ENCODE assay signal across 1 cellular context in genomic region chr17:56833023-56833811, GRCh38.
A peak's percentile ranks its signal among the peaks of the same experiment; 100 is the strongest.
TF ChIP-seq lines count a peak whose summit lies in the region.

No MANE protein-coding gene starts in this region.

TF ChIP-seq in HepG2, 621 proteins besides CTCF, POLR2A, EP300 and RAD21 (continued from another document and continues in another):
- no peak for TF ChIP-seq IKZF4 (CRISPR knock-in tag; IDR thresholded peaks at IDR 0.05; ENCODE audit: borderline replicate concordance, low read depth, not compliant biosample characterization)
- 0 out of 2 replicates have a peak, but pooled peaks have one; percentile 22 for TF ChIP-seq ERF (CRISPR knock-in tag; IDR thresholded peaks at IDR 0.05)
- TF ChIP-seq ZNF280B (CRISPR knock-in tag; IDR thresholded peaks at IDR 0.05; ENCODE audit: borderline replicate concordance): no peak
- no peak for TF ChIP-seq MED8 (CRISPR knock-in tag; IDR thresholded peaks at IDR 0.05; ENCODE audit: insufficient replicate concordance)
- peak; percentile 69 for TF ChIP-seq ELF1 (CRISPR knock-in tag; IDR thresholded peaks at IDR 0.05)
- peak; percentile 14 for TF ChIP-seq SKI (IDR thresholded peaks at IDR 0.05; ENCODE audit: partially characterized antibody)
- 0 out of 2 replicates have a peak, but pooled peaks have one; percentile 35 for TF ChIP-seq IRF9 (CRISPR knock-in tag; IDR thresholded peaks at IDR 0.05; ENCODE audit: borderline replicate concordance)
- TF ChIP-seq HNRNPK (IDR thresholded peaks at IDR 0.05; ENCODE audit: low read depth, low read length, poor library complexity, severe bottlenecking): no peak
- no peak for TF ChIP-seq USF2 (IDR thresholded peaks at IDR 0.05; ENCODE audit: low read depth, low read length)
- TF ChIP-seq USF2 (CRISPR knock-in tag; IDR thresholded peaks at IDR 0.05; ENCODE audit: borderline replicate concordance): no peak
- TF ChIP-seq ZZZ3 (CRISPR knock-in tag; IDR thresholded peaks at IDR 0.05; ENCODE audit: borderline replicate concordance): no peak
- TF ChIP-seq ZBTB20 (CRISPR knock-in tag; IDR thresholded peaks at IDR 0.05; ENCODE audit: borderline replicate concordance, low read depth): no peak
- TF ChIP-seq BCL6 (CRISPR knock-in tag; IDR thresholded peaks at IDR 0.05): no peak; the same call in 1 of the 2 replicates
- TF ChIP-seq MXI1 (IDR thresholded peaks at IDR 0.05; ENCODE audit: borderline replicate concordance, low read depth, low read length): peak; percentile 69; the same call in 1 of the 3 replicates
- 0 out of 2 replicates have a peak, but pooled peaks have one; percentile 43 for TF ChIP-seq ZNF773 (CRISPR knock-in tag; IDR thresholded peaks at IDR 0.05; ENCODE audit: borderline replicate concordance)
- peak; percentile 47; the same call in 1 of the 2 replicates for TF ChIP-seq ZNF598 (CRISPR knock-in tag; IDR thresholded peaks at IDR 0.05; ENCODE audit: borderline replicate concordance)
- no peak; the same call in 1 of the 2 replicates for TF ChIP-seq POGZ (CRISPR knock-in tag; IDR thresholded peaks at IDR 0.05)
- TF ChIP-seq ZNF615 (CRISPR knock-in tag; IDR thresholded peaks at IDR 0.05; ENCODE audit: borderline replicate concordance): no peak
- no peak for TF ChIP-seq RELA (CRISPR knock-in tag; IDR thresholded peaks at IDR 0.05)
- TF ChIP-seq ZNF556 (CRISPR knock-in tag; IDR thresholded peaks at IDR 0.05; ENCODE audit: borderline replicate concordance): no peak
- peak; percentile 95; the same call in 1 of the 2 replicates for TF ChIP-seq PAWR (CRISPR knock-in tag; IDR thresholded peaks at IDR 0.05; ENCODE audit: borderline replicate concordance)
- 0 out of 2 replicates have a peak, but pooled peaks have one; percentile 59 for TF ChIP-seq ZNF276 (CRISPR knock-in tag; IDR thresholded peaks at IDR 0.05; ENCODE audit: low read depth)
- no peak for TF ChIP-seq JARID2 (CRISPR knock-in tag; IDR thresholded peaks at IDR 0.05; ENCODE audit: insufficient replicate concordance)
- no peak for TF ChIP-seq PCBP2 (optimal IDR thresholded peaks at IDR 0.05; ENCODE audit: low read depth, low read length, poor library complexity, severe bottlenecking)
- TF ChIP-seq ZNF501 (CRISPR knock-in tag; IDR thresholded peaks at IDR 0.05): peak; percentile 72; the same call in 1 of the 2 replicates
- TF ChIP-seq MLLT10 (CRISPR knock-in tag; IDR thresholded peaks at IDR 0.05): no peak
- 0 out of 2 replicates have a peak, but pooled peaks have one; percentile 37 for TF ChIP-seq MIER2 (CRISPR knock-in tag; IDR thresholded peaks at IDR 0.05)
- no peak; the same call in 1 of the 2 replicates for TF ChIP-seq IRF2 (CRISPR knock-in tag; IDR thresholded peaks at IDR 0.05)
- no peak for TF ChIP-seq HMG20B (CRISPR knock-in tag; conservative IDR thresholded peaks at IDR 0.05)
- no peak for TF ChIP-seq GFI1 (CRISPR knock-in tag; IDR thresholded peaks at IDR 0.05; ENCODE audit: borderline replicate concordance)
- no peak for TF ChIP-seq RERE (CRISPR knock-in tag; IDR thresholded peaks at IDR 0.05; ENCODE audit: low read depth)
- TF ChIP-seq SNRNP70 (IDR thresholded peaks at IDR 0.05; ENCODE audit: low read depth, low read length): no peak
- peak; percentile 22; the same call in 1 of the 2 replicates for TF ChIP-seq SNAPC5 (CRISPR knock-in tag; IDR thresholded peaks at IDR 0.05; ENCODE audit: borderline replicate concordance)
- TF ChIP-seq NFIC (IDR thresholded peaks at IDR 0.05; ENCODE audit: low read length): no peak
- TF ChIP-seq ZNF12 (CRISPR knock-in tag; IDR thresholded peaks at IDR 0.05): no peak
- TF ChIP-seq ZBTB33 (CRISPR knock-in tag; IDR thresholded peaks at IDR 0.05): no peak
- TF ChIP-seq ZNF343 (CRISPR knock-in tag; IDR thresholded peaks at IDR 0.05): 0 out of 2 replicates have a peak, but pooled peaks have one; percentile 40
- TF ChIP-seq TGIF2 (CRISPR knock-in tag; IDR thresholded peaks at IDR 0.05): peak; percentile 66
- TF ChIP-seq IKZF1 (IDR thresholded peaks at IDR 0.05): no peak
- TF ChIP-seq ZUFSP (CRISPR knock-in tag; IDR thresholded peaks at IDR 0.05; ENCODE audit: borderline replicate concordance): no peak
- TF ChIP-seq ZNF530 (CRISPR knock-in tag; IDR thresholded peaks at IDR 0.05; ENCODE audit: low read depth): no peak
- TF ChIP-seq YY1 (IDR thresholded peaks at IDR 0.05; ENCODE audit: insufficient read depth, insufficient replicate concordance, low read depth, low read length): peak; percentile 14
- TF ChIP-seq GPBP1L1 (CRISPR knock-in tag; IDR thresholded peaks at IDR 0.05): no peak
